14 cellular contexts compared by ENCODE assay signal in the genomic region with DNA sequence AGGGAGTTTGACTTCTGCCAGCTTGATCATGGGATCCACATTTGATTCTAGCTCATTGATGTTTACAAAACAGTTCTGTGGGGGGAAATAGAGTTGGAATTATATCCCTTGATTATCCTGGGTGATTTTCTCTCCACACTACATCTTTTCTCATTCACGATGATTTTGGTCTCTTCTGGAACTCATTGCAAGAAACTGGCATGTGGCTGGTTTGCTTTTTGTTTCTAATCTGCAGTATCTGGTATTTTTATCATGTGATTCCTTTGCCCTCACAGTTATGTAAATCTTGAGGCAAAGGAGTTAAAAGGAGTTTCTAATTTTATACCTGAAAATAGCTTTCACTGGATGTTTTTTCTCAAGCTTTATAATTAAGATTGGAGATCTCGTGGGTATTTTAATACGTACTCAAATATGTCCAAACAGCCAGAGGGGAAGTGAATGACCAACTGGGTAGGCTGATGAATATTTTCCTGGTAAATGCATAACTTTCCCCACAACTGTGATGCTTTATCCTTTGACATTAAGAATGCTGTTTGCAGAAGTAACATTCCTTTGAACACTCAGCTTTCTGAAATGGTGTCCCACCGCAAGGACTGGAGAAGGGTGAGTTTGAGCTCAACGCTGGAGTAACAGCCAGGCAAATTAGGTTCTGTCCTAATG.
A peak's percentile ranks its signal among the peaks of the same experiment; 100 is the strongest.
DNase-seq lines count a peak whose midpoint lies in the region; ATAC-seq and TF ChIP-seq lines count a peak whose summit lies in the region.
"Had no signal": no experiment of that assay in that cellular context is flagged by ENCODE, and none has a peak within 500 bp of the region (broad histone marks: within the 10 kb centered on the region; RNA-seq: fewer than 3 reads in every experiment).

No MANE protein-coding gene starts in this region.

- H3K79me2 ChIP-seq in SK-N-SH (ENCODE audit: insufficient read depth): no peaks in the 10 kb centered on the region

- no peak overlapping the region for H3K4me3 Mint-ChIP-seq in stimulated activated memory B cell treated with anti-CD40 and anti-IgM and Interleukin-4, amounts not matched to agents 10 μg/mL and 1 μg/mL and 100 μg/mL, for 72 hours
- no peak overlapping the region for H3K4me3 Mint-ChIP-seq in activated naive CD4-positive, alpha-beta T cell treated with anti-CD3 and anti-CD28 coated beads for 36 hours
- H3K4me3 Mint-ChIP-seq: dendritic cell treated with granulocyte-macrophage colony-stimulating factor and Interleukin-4, amounts not matched to agents 40 ng/mL and 50 ng/mL, for 4 days had no signal

- peak; percentile 40 to 83; a peak in 3 of 4 replicates for TF ChIP-seq EP300 in SK-N-SH (IDR thresholded peaks at IDR 0.05; ENCODE audit: borderline replicate concordance in 1 of 2, low read depth in 1 of 2, low read length in 1 of 2)

- intact Hi-C loops in activated naive CD4-positive, alpha-beta T cell treated with anti-CD3 and anti-CD28 coated beads for 36 hours (cut with micrococcal nuclease): no loop called here
- intact Hi-C loops in upper lobe of right lung (cut with DNase I): no loop called here

- H3K9me3 Mint-ChIP-seq in stimulated activated memory B cell treated with anti-CD40 and anti-IgM and Interleukin-4, amounts not matched to agents 10 μg/mL and 1 μg/mL and 100 μg/mL, for 72 hours: no peaks in the 10 kb centered on the region
- no peaks in the 10 kb centered on the region for H3K9me3 Mint-ChIP-seq in activated naive CD4-positive, alpha-beta T cell treated with anti-CD3 and anti-CD28 coated beads for 36 hours
- H3K9me3 Mint-ChIP-seq: dendritic cell treated with granulocyte-macrophage colony-stimulating factor and Interleukin-4, amounts not matched to agents 40 ng/mL and 50 ng/mL, for 4 days had no signal

- CTCF ChIA-PET in SK-N-SH (lab: Yijun Ruan, JAX): interaction anchor here (0.7 kb wide), 1 partner anchor 44 kb away, joined by 4 read pairs; no protein-coding TSS in a partner anchor
- CTCF ChIA-PET in activated naive CD4-positive, alpha-beta T cell treated with anti-CD3 and anti-CD28 coated beads for 36 hours (lab: Charles Lee): no interaction called here

- peak overlapping the region; percentile 52; the same call in 1 of the 2 replicates for H3K4me2 ChIP-seq in SK-N-SH

- no peaks in the 10 kb centered on the region for H3K27me3 ChIP-seq in SK-N-SH (ENCODE audit: insufficient read depth)
- no peaks in the 10 kb centered on the region for H3K27me3 ChIP-seq in upper lobe of right lung

- H3K9ac ChIP-seq in SK-N-SH: peak overlapping the region; percentile 55; the same call in 1 of the 2 replicates

- H3K27ac ChIP-seq in SK-N-SH (ENCODE audit: low read depth in 2 of 2, low read length in 1 of 2) (peak overlapping the region; percentile 80 to 95; a peak in 3 of 4 replicates), upper lobe of right lung (no peak overlapping the region)

- H2AFZ ChIP-seq in SK-N-SH (ENCODE audit: low read depth): peak overlapping the region; percentile 67; the same call in 1 of the 2 replicates

- ATAC-seq in stimulated activated memory B cell treated with anti-CD40 and anti-IgM and Interleukin-4, amounts not matched to agents 10 μg/mL and 1 μg/mL and 100 μg/mL, for 72 hours: peak; percentile 28
- no peak for ATAC-seq in upper lobe of right lung

- TF ChIP-seq CTCF in SK-N-SH (IDR thresholded peaks at IDR 0.05) (no peak), upper lobe of right lung (IDR thresholded peaks at IDR 0.05) (no peak)

- no peaks in the 10 kb centered on the region for H3K27me3 Mint-ChIP-seq in stimulated activated memory B cell treated with anti-CD40 and anti-IgM and Interleukin-4, amounts not matched to agents 10 μg/mL and 1 μg/mL and 100 μg/mL, for 72 hours
- H3K27me3 Mint-ChIP-seq in activated naive CD4-positive, alpha-beta T cell treated with anti-CD3 and anti-CD28 coated beads for 36 hours (ENCODE audit: low read depth): no peaks in the 10 kb centered on the region
- H3K27me3 Mint-ChIP-seq: dendritic cell treated with granulocyte-macrophage colony-stimulating factor and Interleukin-4, amounts not matched to agents 40 ng/mL and 50 ng/mL, for 4 days had no signal

- H3K4me3 ChIP-seq in SK-N-SH (ENCODE audit: low read depth in 2 of 2, low read length in 1 of 2): peak overlapping the region in 1 of 2 experiments; percentile 14; a peak in 1 of 4 replicates
- no peak overlapping the region for H3K4me3 ChIP-seq in upper lobe of right lung

- H3K4me1 ChIP-seq in SK-N-SH (ENCODE audit: control insufficient read depth in 1 of 2, insufficient read depth in 2 of 2, low read depth in 1 of 2, low read length in 1 of 2) (peaks cover 0 to 22% of the 10 kb centered on the region in 2 experiments; a peak in 3 of 4 replicates), upper lobe of right lung (no peaks in the 10 kb centered on the region)

- POLR2A ChIA-PET in SK-N-SH (lab: Yijun Ruan, JAX): no interaction called here

- H3K36me3 Mint-ChIP-seq in stimulated activated memory B cell treated with anti-CD40 and anti-IgM and Interleukin-4, amounts not matched to agents 10 μg/mL and 1 μg/mL and 100 μg/mL, for 72 hours: no peaks in the 10 kb centered on the region
- no peaks in the 10 kb centered on the region for H3K36me3 Mint-ChIP-seq in activated naive CD4-positive, alpha-beta T cell treated with anti-CD3 and anti-CD28 coated beads for 36 hours (ENCODE audit: low read depth)

- H3K9me3 ChIP-seq in SK-N-SH (no peaks in the 10 kb centered on the region), upper lobe of right lung (no peaks in the 10 kb centered on the region)

- TF ChIP-seq RAD21 in SK-N-SH (IDR thresholded peaks at IDR 0.05; ENCODE audit: low read length): no peak

- no peaks in the 10 kb centered on the region for H3K9me2 ChIP-seq in SK-N-SH

- H3K27ac Mint-ChIP-seq in stimulated activated memory B cell treated with anti-CD40 and anti-IgM and Interleukin-4, amounts not matched to agents 10 μg/mL and 1 μg/mL and 100 μg/mL, for 72 hours: no peak overlapping the region
- no peak overlapping the region for H3K27ac Mint-ChIP-seq in activated naive CD4-positive, alpha-beta T cell treated with anti-CD3 and anti-CD28 coated beads for 36 hours
- H3K27ac Mint-ChIP-seq: dendritic cell treated with granulocyte-macrophage colony-stimulating factor and Interleukin-4, amounts not matched to agents 40 ng/mL and 50 ng/mL, for 4 days had no signal

- no peaks in the 10 kb centered on the region for H4K20me1 ChIP-seq in SK-N-SH (ENCODE audit: insufficient read depth)

- peaks cover 19% of the 10 kb centered on the region for H3K4me1 Mint-ChIP-seq in stimulated activated memory B cell treated with anti-CD40 and anti-IgM and Interleukin-4, amounts not matched to agents 10 μg/mL and 1 μg/mL and 100 μg/mL, for 72 hours
- H3K4me1 Mint-ChIP-seq in activated naive CD4-positive, alpha-beta T cell treated with anti-CD3 and anti-CD28 coated beads for 36 hours (ENCODE audit: low read depth): no peaks in the 10 kb centered on the region

- DNase-seq in DMS114 treated with DMSO at 0.1 percent for 48 hours (lab: John Stamatoyannopoulos, UW; ENCODE audit: unreplicated experiment) (peak; percentile 60), SK-N-SH (no peak), glomerular visceral epithelial cell (ENCODE audit: extremely low spot score) (peak; percentile 82), NCI-H2171 (lab: John Stamatoyannopoulos, UW) (no peak), NCI-H1694 treated with DMSO at 0.1 percent for 48 hours (lab: John Stamatoyannopoulos, UW) (no peak), upper lobe of right lung (no peak)
- no peak for DNase-seq in activated naive CD4-positive, alpha-beta T cell treated with anti-CD3 and anti-CD28 coated beads for 36 hours
- DNase-seq: activated CD4-positive, alpha-beta T cell treated with anti-CD3 and anti-CD28 coated beads, Interleukin-2, amount 50 U/mL, for 1 hour; DMS53; hypothalamus; NCI-H1105; NCI-H526 treated with DMSO at 0.1 percent for 48 hours had no signal

- peaks cover 12% of the 10 kb centered on the region for H3F3A ChIP-seq in SK-N-SH (replicated peaks; ENCODE audit: insufficient read depth)

- H3K36me3 ChIP-seq in SK-N-SH (replicated peaks in 1 of 2; ENCODE audit: control insufficient read depth in 1 of 2, insufficient read depth in 2 of 2, low read length in 1 of 2) (no peaks in the 10 kb centered on the region), upper lobe of right lung (no peaks in the 10 kb centered on the region)

- WGBS in SK-N-SH (ENCODE audit: low lambda C conversion rate): 34% methylated on average over 5 of the region's 5 CpGs

TF ChIP-seq in SK-N-SH, 30 proteins besides CTCF, POLR2A, EP300 and RAD21 (continues in another document):
- TF ChIP-seq, protein P1, sequence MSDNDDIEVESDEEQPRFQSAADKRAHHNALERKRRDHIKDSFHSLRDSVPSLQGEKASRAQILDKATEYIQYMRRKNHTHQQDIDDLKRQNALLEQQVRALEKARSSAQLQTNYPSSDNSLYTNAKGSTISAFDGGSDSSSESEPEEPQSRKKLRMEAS (IDR thresholded peaks at IDR 0.05; ENCODE audit: low read depth): 0 out of 2 replicates have a peak, but pooled peaks have one; percentile 31
- peak; percentile 40 for TF ChIP-seq NFIC (IDR thresholded peaks at IDR 0.05; ENCODE audit: borderline replicate concordance)
- no peak for TF ChIP-seq EZH2phosphoT487 (IDR thresholded peaks at IDR 0.05; ENCODE audit: borderline replicate concordance, low read depth)
- TF ChIP-seq, protein P2, sequence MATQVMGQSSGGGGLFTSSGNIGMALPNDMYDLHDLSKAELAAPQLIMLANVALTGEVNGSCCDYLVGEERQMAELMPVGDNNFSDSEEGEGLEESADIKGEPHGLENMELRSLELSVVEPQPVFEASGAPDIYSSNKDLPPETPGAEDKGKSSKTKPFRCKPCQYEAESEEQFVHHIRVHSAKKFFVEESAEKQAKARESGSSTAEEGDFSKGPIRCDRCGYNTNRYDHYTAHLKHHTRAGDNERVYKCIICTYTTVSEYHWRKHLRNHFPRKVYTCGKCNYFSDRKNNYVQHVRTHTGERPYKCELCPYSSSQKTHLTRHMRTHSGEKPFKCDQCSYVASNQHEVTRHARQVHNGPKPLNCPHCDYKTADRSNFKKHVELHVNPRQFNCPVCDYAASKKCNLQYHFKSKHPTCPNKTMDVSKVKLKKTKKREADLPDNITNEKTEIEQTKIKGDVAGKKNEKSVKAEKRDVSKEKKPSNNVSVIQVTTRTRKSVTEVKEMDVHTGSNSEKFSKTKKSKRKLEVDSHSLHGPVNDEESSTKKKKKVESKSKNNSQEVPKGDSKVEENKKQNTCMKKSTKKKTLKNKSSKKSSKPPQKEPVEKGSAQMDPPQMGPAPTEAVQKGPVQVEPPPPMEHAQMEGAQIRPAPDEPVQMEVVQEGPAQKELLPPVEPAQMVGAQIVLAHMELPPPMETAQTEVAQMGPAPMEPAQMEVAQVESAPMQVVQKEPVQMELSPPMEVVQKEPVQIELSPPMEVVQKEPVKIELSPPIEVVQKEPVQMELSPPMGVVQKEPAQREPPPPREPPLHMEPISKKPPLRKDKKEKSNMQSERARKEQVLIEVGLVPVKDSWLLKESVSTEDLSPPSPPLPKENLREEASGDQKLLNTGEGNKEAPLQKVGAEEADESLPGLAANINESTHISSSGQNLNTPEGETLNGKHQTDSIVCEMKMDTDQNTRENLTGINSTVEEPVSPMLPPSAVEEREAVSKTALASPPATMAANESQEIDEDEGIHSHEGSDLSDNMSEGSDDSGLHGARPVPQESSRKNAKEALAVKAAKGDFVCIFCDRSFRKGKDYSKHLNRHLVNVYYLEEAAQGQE (IDR thresholded peaks at IDR 0.05; ENCODE audit: low read depth, low read length): no peak
- TF ChIP-seq TCF12 (IDR thresholded peaks at IDR 0.05): peak; percentile 81

Comparison
In these comparisons a context has a peak if more than half of its experiments do, and no peak if none do; other contexts are left out.
1. DNase-seq: peak in DMS114 treated with DMSO at 0.1 percent for 48 hours (single experiment) and glomerular visceral epithelial cell (single experiment); none in SK-N-SH (single experiment), NCI-H2171 (single experiment), activated naive CD4-positive, alpha-beta T cell treated with anti-CD3 and anti-CD28 coated beads for 36 hours (single experiment), NCI-H1694 treated with DMSO at 0.1 percent for 48 hours (single experiment) and upper lobe of right lung (single experiment).